In genomic region chr6:132675002-132675401, GRCh38 we compare ENCODE assay signal across 21 cellular contexts. TPM values are rescaled to one million over a fixed set of nuclear protein-coding genes. Genes with fewer than 3 reads are reported as not detected.
"Had no signal": no experiment of that assay in that cellular context is flagged by ENCODE, and none has a peak within 500 bp of the region (broad histone marks: within the 10 kb centered on the region; RNA-seq: fewer than 3 reads in every experiment).

No MANE protein-coding gene starts in this region.

- H3K4me1 ChIP-seq: suprapubic skin had no signal

- H3K27ac ChIP-seq: epithelial cell of prostate, suprapubic skin, transverse colon had no signal

- ATAC-seq: activated naive CD4-positive, alpha-beta T cell treated with anti-CD3 and anti-CD28 coated beads, Interleukin-2, amount 50 U/mL, for 72 hours; naive thymus-derived CD8-positive, alpha-beta T cell; stimulated activated naive CD8-positive, alpha-beta T cell treated with anti-CD3 and anti-CD28 coated beads, Interleukin-15, amount 100 ng/mL, for 72 hours had no signal

- H3K4me3 ChIP-seq: suprapubic skin, transverse colon had no signal

- H3K36me3 ChIP-seq: suprapubic skin, transverse colon had no signal

- DNase-seq: activated CD4-positive, alpha-beta T cell treated with anti-CD3 and anti-CD28 coated beads, Interleukin-2, amount 50 U/mL, for 1 hour; activated CD4-positive, CD25-positive, alpha-beta regulatory T cell treated with anti-CD3 and anti-CD28 coated beads, Interleukin-2, amount 50 U/mL, for 72 hours; activated gamma-delta T cell treated with Interleukin-2 at 50 U/mL for 16 hours; amygdala; dermis blood vessel endothelial cell; foreskin fibroblast; hippocampal formation; kidney glomerular epithelial cell; mesenchymal stem cell; naive thymus-derived CD8-positive, alpha-beta T cell; nucleus accumbens; stimulated activated naive CD8-positive, alpha-beta T cell treated with anti-CD3 and anti-CD28 coated beads, Interleukin-15, amount 100 ng/mL, for 72 hours; transverse colon had no signal

- H3K27me3 ChIP-seq: suprapubic skin, transverse colon had no signal

- H3K9me3 ChIP-seq: suprapubic skin, transverse colon had no signal

RNA-seq across cellular contexts. Expression of gene TAAR1, which starts 16.0 kb away (rescaled TPM):
- total RNA-seq: activated CD8-positive, alpha-beta memory T cell treated with anti-CD3 and anti-CD28 coated beads for 36 hours; activated naive CD4-positive, alpha-beta T cell treated with anti-CD3 and anti-CD28 coated beads, Interleukin-2, amount 50 U/mL, for 72 hours; cardiac septum; dermis blood vessel endothelial cell; lower leg skin; mucosa of gallbladder; naive thymus-derived CD8-positive, alpha-beta T cell; renal cortical epithelial cell; suprapubic skin; transverse colon had no signal
- polyA plus RNA-seq: naive thymus-derived CD8-positive, alpha-beta T cell had no signal

RNA-seq across cellular contexts. Expression of gene VNN1, which starts 38.9 kb away (rescaled TPM):
- total RNA-seq: activated CD8-positive, alpha-beta memory T cell treated with anti-CD3 and anti-CD28 coated beads for 36 hours; activated naive CD4-positive, alpha-beta T cell treated with anti-CD3 and anti-CD28 coated beads, Interleukin-2, amount 50 U/mL, for 72 hours; dermis blood vessel endothelial cell; naive thymus-derived CD8-positive, alpha-beta T cell had no signal
- polyA plus RNA-seq: naive thymus-derived CD8-positive, alpha-beta T cell had no signal

RNA-seq across cellular contexts. Expression of gene TAAR2, which starts 50.9 kb away (rescaled TPM):
- total RNA-seq: activated CD8-positive, alpha-beta memory T cell treated with anti-CD3 and anti-CD28 coated beads for 36 hours; activated naive CD4-positive, alpha-beta T cell treated with anti-CD3 and anti-CD28 coated beads, Interleukin-2, amount 50 U/mL, for 72 hours; cardiac septum; dermis blood vessel endothelial cell; lower leg skin; mucosa of gallbladder; naive thymus-derived CD8-positive, alpha-beta T cell; renal cortical epithelial cell; suprapubic skin; transverse colon had no signal
- polyA plus RNA-seq: naive thymus-derived CD8-positive, alpha-beta T cell had no signal
